Comparison of ENCODE assay signal across 9 cellular contexts in genomic region chr3:157155591-157155990, GRCh38. TPM values are rescaled to one million over a fixed set of nuclear protein-coding genes. Genes with fewer than 3 reads are reported as not detected.
DNase-seq lines count a peak whose midpoint lies in the region; ATAC-seq and TF ChIP-seq lines count a peak whose summit lies in the region.
"Had no signal": no experiment of that assay in that cellular context is flagged by ENCODE, and none has a peak within 500 bp of the region (broad histone marks: within the 10 kb centered on the region; RNA-seq: fewer than 3 reads in every experiment).

No MANE protein-coding gene starts in this region.

- peaks cover 68% of the 10 kb centered on the region for H3K36me3 Mint-ChIP-seq in activated T-cell treated with anti-CD3 and anti-CD28 coated beads, Interleukin-2, amount 50 U/mL, for 4 hours (ENCODE audit: insufficient read depth)

- H3K9me3 ChIP-seq in smooth muscle cell (replicated peaks; ENCODE audit: low read depth), result no peaks in the 10 kb centered on the region
- H3K9me3 ChIP-seq: SJCRH30 had no signal

- H3K27ac ChIP-seq in smooth muscle cell (ENCODE audit: low read depth), result no peak overlapping the region
- H3K27ac ChIP-seq: SJCRH30 had no signal

- TF ChIP-seq CTCF in WI38 (IDR thresholded peaks at IDR 0.05; ENCODE audit: low read depth, low read length), result no peak
- no peak for TF ChIP-seq CTCF in fibroblast of mammary gland (conservative IDR thresholded peaks at IDR 0.05; ENCODE audit: control insufficient read depth, insufficient read depth, low read depth, low read length)
- no peak for TF ChIP-seq CTCF in smooth muscle cell (IDR thresholded peaks at IDR 0.05; ENCODE audit: borderline replicate concordance, insufficient read depth, poor library complexity, severe bottlenecking)

- peaks cover 42% of the 10 kb centered on the region for H3K4me1 ChIP-seq in smooth muscle cell (ENCODE audit: low read depth)

- H4K20me1 ChIP-seq in smooth muscle cell (ENCODE audit: low read depth), result peaks cover 93% of the 10 kb centered on the region

- H3K9ac ChIP-seq in smooth muscle cell (ENCODE audit: low read depth), result peak overlapping the region; percentile 100

- H3F3A ChIP-seq in smooth muscle cell (ENCODE audit: low read depth), result peaks cover 40% of the 10 kb centered on the region

- ATAC-seq in activated T-cell treated with anti-CD3 and anti-CD28 coated beads, Interleukin-2, amount 50 U/mL, for 4 hours, result no peak
- ATAC-seq in HG03469 (IDR thresholded peaks at IDR 0.05; ENCODE audit: unreplicated experiment), result no peak

- H3K4me3 ChIP-seq in WI38 (ENCODE audit: low read depth, low read length) (0 out of 2 replicates have a peak overlapping the region, but pooled peaks have one; percentile 2), fibroblast of mammary gland (ENCODE audit: control insufficient read depth, low read depth, low read length) (peak overlapping the region; percentile 2), smooth muscle cell (peak overlapping the region; percentile 99)
- H3K4me3 ChIP-seq: SJCRH30 had no signal

- H3K4me1 Mint-ChIP-seq in activated T-cell treated with anti-CD3 and anti-CD28 coated beads, Interleukin-2, amount 50 U/mL, for 4 hours (ENCODE audit: low read depth), result peaks cover 59% of the 10 kb centered on the region

- WGBS in smooth muscle cell (ENCODE audit: low lambda C conversion rate), result 86% methylated on average over 3 of the region's 3 CpGs

- H3K27me3 Mint-ChIP-seq in activated T-cell treated with anti-CD3 and anti-CD28 coated beads, Interleukin-2, amount 50 U/mL, for 4 hours (ENCODE audit: low read depth), result no peaks in the 10 kb centered on the region

- peaks cover 79% of the 10 kb centered on the region for H3K79me2 ChIP-seq in smooth muscle cell (ENCODE audit: low read depth)

- H3K27me3 ChIP-seq in smooth muscle cell (ENCODE audit: low read depth), result no peaks in the 10 kb centered on the region
- H3K27me3 ChIP-seq: SJCRH30 had no signal

- no peaks in the 10 kb centered on the region for H3K9me3 Mint-ChIP-seq in activated T-cell treated with anti-CD3 and anti-CD28 coated beads, Interleukin-2, amount 50 U/mL, for 4 hours

- H3K36me3 ChIP-seq in smooth muscle cell (ENCODE audit: low read depth), result peaks cover 74% of the 10 kb centered on the region

- H3K4me2 ChIP-seq in smooth muscle cell, result peak overlapping the region; percentile 86

- DNase-seq in activated T-cell treated with anti-CD3 and anti-CD28 coated beads, Interleukin-2, amount 50 U/mL, for 4 hours, result no peak
- DNase-seq in activated T-cell treated with anti-CD3 and anti-CD28 coated beads, Interleukin-2, amount 50 U/mL, for 1 hour, result no peak
- no peak for DNase-seq in fibroblast of mammary gland (ENCODE audit: low read depth)
- no peak for DNase-seq in smooth muscle cell (lab: John Stamatoyannopoulos, UW; ENCODE audit: unreplicated experiment)
- no peak for DNase-seq in NCI-H2227 (lab: John Stamatoyannopoulos, UW; ENCODE audit: unreplicated experiment)
- no peak for DNase-seq in germinal center (ENCODE audit: low spot score)
- DNase-seq: SJCRH30 had no signal

- H3K4me3 Mint-ChIP-seq in activated T-cell treated with anti-CD3 and anti-CD28 coated beads, Interleukin-2, amount 50 U/mL, for 4 hours, result peak overlapping the region; percentile 96

- H2AFZ ChIP-seq in smooth muscle cell (ENCODE audit: low read depth), result no peak overlapping the region

RNA-seq across cellular contexts. Expression of gene CCNL1, which starts 4.4 kb away (rescaled TPM):
- total RNA-seq in activated T-cell treated with anti-CD3 and anti-CD28 coated beads, Interleukin-2, amount 50 U/mL, for 4 hours, result 100 to 1,000 TPM; 138 to 152 (median 151) TPM
- total RNA-seq in smooth muscle cell, result 599 and 780 TPM in 2 replicates
- polyA plus RNA-seq in smooth muscle cell, result 173 and 184 TPM in 2 replicates

Comparison
In these comparisons a context has a peak if more than half of its experiments do, and no peak if none do; other contexts are left out.
1. H3K4me3 ChIP-seq: peak in every context shown above with its lines; median percentile 99 in smooth muscle cell; 2 in WI38; 2 in fibroblast of mammary gland.